17 cellular contexts compared by ENCODE assay signal in the genomic region with DNA sequence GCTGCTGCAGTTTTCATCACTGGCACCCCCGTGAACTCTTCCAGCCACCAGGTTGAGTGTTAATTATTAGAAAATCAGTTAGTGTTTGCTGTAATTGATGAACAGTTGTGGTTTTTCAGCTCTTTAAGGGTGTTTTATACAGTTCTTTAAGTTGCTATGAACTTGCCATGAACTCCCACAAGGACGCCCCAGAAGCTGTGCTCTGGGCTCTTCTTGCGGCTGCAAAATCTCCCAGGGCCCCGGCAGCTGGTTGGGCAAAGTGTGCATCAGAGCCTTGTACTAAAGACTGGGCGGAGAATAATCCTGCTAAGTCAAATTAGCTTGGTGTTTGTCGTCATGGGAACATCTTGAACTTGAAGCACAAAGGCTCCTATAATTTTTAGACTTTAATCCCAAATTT.
DNase-seq lines count a peak whose midpoint lies in the region; TF ChIP-seq lines count a peak whose summit lies in the region.
"Had no signal": no experiment of that assay in that cellular context is flagged by ENCODE, and none has a peak within 500 bp of the region (broad histone marks: within the 10 kb centered on the region; RNA-seq: fewer than 3 reads in every experiment).

No MANE protein-coding gene starts in this region.

- H3K4me1 ChIP-seq in HEK293 (ENCODE audit: control insufficient read depth, insufficient read depth, low read length): peaks cover 43% of the 10 kb centered on the region

- DNase-seq in NCI-H82 treated with DMSO at 0.1 percent for 48 hours (lab: John Stamatoyannopoulos, UW; ENCODE audit: unreplicated experiment) (peak; percentile 69), fibroblast of the aortic adventitia (ENCODE audit: low read depth) (peak; percentile 9), retinal pigment epithelial cell (ENCODE audit: low read depth) (peak; percentile 72), NCI-H1092 (lab: John Stamatoyannopoulos, UW) (no peak), posterior vena cava (ENCODE audit: low spot score) (no peak), iPS-NIHi11 (ENCODE audit: low spot score) (no peak)
- DNase-seq: ACHN; CD4-positive, alpha-beta T cell; DMS79; GM23248; KBM-7; NCI-H1436; NCI-H2029 treated with DMSO at 0.1 percent for 48 hours; NCI-H526 treated with DMSO at 0.1 percent for 48 hours; OCI-M1; SHP77 treated with DMSO at 0.1 percent for 48 hours had no signal

- TF ChIP-seq CTCF in HEK293 (tag by site-specific recombination; IDR thresholded peaks at IDR 0.05): no peak
- TF ChIP-seq CTCF in fibroblast of the aortic adventitia (IDR thresholded peaks at IDR 0.05; ENCODE audit: insufficient read depth, low read length): no peak
- no peak for TF ChIP-seq CTCF in retinal pigment epithelial cell (conservative IDR thresholded peaks at IDR 0.05; ENCODE audit: low read depth, low read length)

- POLR2A ChIA-PET in HEK293 (lab: Yijun Ruan, JAX): no interaction called here

- H3K27ac ChIP-seq in HEK293 (ENCODE audit: extremely low read depth, low read depth, low read length): no peak overlapping the region
- H3K27ac ChIP-seq: GM23248 had no signal

- H3K9me3 ChIP-seq in HEK293 (ENCODE audit: control insufficient read depth, insufficient read depth, low read depth, low read length): no peaks in the 10 kb centered on the region

- no peak overlapping the region for H3K4me3 ChIP-seq in HEK293 (ENCODE audit: low read depth, low read length)
- H3K4me3 ChIP-seq in fibroblast of the aortic adventitia (ENCODE audit: low read depth, low read length): no peak overlapping the region
- no peak overlapping the region for H3K4me3 ChIP-seq in retinal pigment epithelial cell (ENCODE audit: low read length)
- H3K4me3 ChIP-seq: GM23248 had no signal

- H3K36me3 ChIP-seq in HEK293 (ENCODE audit: control insufficient read depth in 2 of 2, insufficient read depth in 1 of 2, low read length in 2 of 2): no peaks in the 10 kb centered on the region

- CTCF ChIA-PET in HEK293 (lab: Yijun Ruan, JAX): interaction anchor here (1.5 to 2.0 kb wide), 2 partner anchors 10 to 193 kb away, joined by 5 to 13 read pairs; no protein-coding TSS in a partner anchor

- intact Hi-C loops in posterior vena cava (cut with DNase I): no loop called here

TF ChIP-seq in HEK293, 187 proteins besides CTCF, POLR2A, EP300 and RAD21:
- TF ChIP-seq REPIN1 (tag by site-specific recombination; IDR thresholded peaks at IDR 0.05; ENCODE audit: low read depth) (no peak), ZNF214 (tag by site-specific recombination; IDR thresholded peaks at IDR 0.05; ENCODE audit: borderline replicate concordance) (no peak), ZBTB20 (tag by site-specific recombination; IDR thresholded peaks at IDR 0.05) (peak; percentile 47; the same call in 1 of the 2 replicates), SP2 (tag by site-specific recombination; IDR thresholded peaks at IDR 0.05) (no peak), ZXDB (tag by site-specific recombination; IDR thresholded peaks at IDR 0.05) (no peak), GLI4 (tag by site-specific recombination; IDR thresholded peaks at IDR 0.05) (no peak), ZNF121 (tag by site-specific recombination; IDR thresholded peaks at IDR 0.05) (no peak)
- TF ChIP-seq, protein P1, sequence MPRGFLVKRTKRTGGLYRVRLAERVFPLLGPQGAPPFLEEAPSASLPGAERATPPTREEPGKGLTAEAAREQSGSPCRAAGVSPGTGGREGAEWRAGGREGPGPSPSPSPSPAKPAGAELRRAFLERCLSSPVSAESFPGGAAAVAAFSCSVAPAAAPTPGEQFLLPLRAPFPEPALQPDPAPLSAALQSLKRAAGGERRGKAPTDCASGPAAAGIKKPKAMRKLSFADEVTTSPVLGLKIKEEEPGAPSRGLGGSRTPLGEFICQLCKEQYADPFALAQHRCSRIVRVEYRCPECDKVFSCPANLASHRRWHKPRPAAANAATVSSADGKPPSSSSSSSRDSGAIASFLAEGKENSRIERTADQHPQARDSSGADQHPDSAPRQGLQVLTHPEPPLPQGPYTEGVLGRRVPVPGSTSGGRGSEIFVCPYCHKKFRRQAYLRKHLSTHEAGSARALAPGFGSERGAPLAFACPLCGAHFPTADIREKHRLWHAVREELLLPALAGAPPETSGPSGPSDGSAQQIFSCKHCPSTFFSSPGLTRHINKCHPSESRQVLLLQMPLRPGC (tag by site-specific recombination; IDR thresholded peaks at IDR 0.05): no peak

Comparison
In these comparisons a context has a peak if more than half of its experiments do, and no peak if none do; other contexts are left out.
1. DNase-seq: peak in NCI-H82 treated with DMSO at 0.1 percent for 48 hours (single experiment), fibroblast of the aortic adventitia (single experiment) and retinal pigment epithelial cell (single experiment); none in NCI-H1092 (single experiment), posterior vena cava (single experiment) and iPS-NIHi11 (single experiment).